Comparison of ENCODE assay signal across 19 cellular contexts in genomic region chr3:14496351-14496750, GRCh38. TPM values are rescaled to one million over a fixed set of nuclear protein-coding genes. Genes with fewer than 3 reads are reported as not detected.
DNase-seq lines count a peak whose midpoint lies in the region; ATAC-seq, FAIRE-seq and TF ChIP-seq lines count a peak whose summit lies in the region.
"Had no signal": no experiment of that assay in that cellular context is flagged by ENCODE, and none has a peak within 500 bp of the region (broad histone marks: within the 10 kb centered on the region; RNA-seq: fewer than 3 reads in every experiment).

No MANE protein-coding gene starts in this region.

- no peak overlapping the region for H3K14ac ChIP-seq in H1 (ENCODE audit: insufficient read length)

- peaks cover 0 to 14% (median 6%) of the 10 kb centered on the region in 11 donors for H3K9me3 Mint-ChIP-seq in naive thymus-derived CD4-positive, alpha-beta T cell

- H4K8ac ChIP-seq in H1 (ENCODE audit: extremely low read depth, insufficient read depth, low read length), result no peak overlapping the region

- no peaks in the 10 kb centered on the region for H3K36me3 Mint-ChIP-seq in naive thymus-derived CD4-positive, alpha-beta T cell

- peaks cover 0 to 11% (median 6%) of the 10 kb centered on the region in 5 donors for H3K27me3 Mint-ChIP-seq in naive thymus-derived CD4-positive, alpha-beta T cell
- H3K27me3 Mint-ChIP-seq: CD4-positive, alpha-beta memory T cell had no signal

- no peak for TF ChIP-seq EP300 in H1 (IDR thresholded peaks at IDR 0.05; ENCODE audit: borderline replicate concordance in 1 of 2, low read depth in 2 of 2, low read length in 2 of 2)
- no peak for TF ChIP-seq EP300 in gastroesophageal sphincter (IDR thresholded peaks at IDR 0.05)

- no peak overlapping the region for H3K4me3 Mint-ChIP-seq in naive thymus-derived CD4-positive, alpha-beta T cell
- H3K4me3 Mint-ChIP-seq: CD4-positive, alpha-beta memory T cell had no signal

- H3K4me2 ChIP-seq in H1 (ENCODE audit: insufficient read depth in 1 of 2, low read depth in 2 of 2, low read length in 2 of 2), result no peak overlapping the region
- H3K4me2 ChIP-seq in PC-9, result no peak overlapping the region
- H3K4me2 ChIP-seq: A549 had no signal

- no peak overlapping the region for H3K27ac Mint-ChIP-seq in naive thymus-derived CD4-positive, alpha-beta T cell
- H3K27ac Mint-ChIP-seq: CD4-positive, alpha-beta memory T cell had no signal

- TF ChIP-seq CTCF in H1 (IDR thresholded peaks at IDR 0.05; ENCODE audit: control extremely low read depth in 1 of 3, insufficient read depth in 1 of 3, low read depth in 1 of 3, low read length in 3 of 3) (no peak), gastroesophageal sphincter (IDR thresholded peaks at IDR 0.05) (no peak), PC-9 (conservative IDR thresholded peaks at IDR 0.05) (no peak)

- H3K23ac ChIP-seq in H1 (ENCODE audit: insufficient read length), result no peak overlapping the region

- H3K18ac ChIP-seq in H1 (ENCODE audit: extremely low read depth, low read length), result no peak overlapping the region

- no peak overlapping the region for H2BK5ac ChIP-seq in H1 (ENCODE audit: low read depth, low read length)

- no peak overlapping the region for H3K4ac ChIP-seq in H1 (replicated peaks; ENCODE audit: insufficient read length, low read depth, low read length)

- intact Hi-C loops in naive thymus-derived CD4-positive, alpha-beta T cell (cut with micrococcal nuclease), result no loop called here
- intact Hi-C loops in posterior vena cava (cut with DNase I), result no loop called here
- intact Hi-C loops in PC-9 (cut with micrococcal nuclease; ENCODE audit: unreplicated experiment), result no loop called here

- H3K79me2 ChIP-seq in H1 (ENCODE audit: control insufficient read depth in 1 of 2, insufficient read depth in 2 of 2, low read length in 2 of 2) (no peaks in the 10 kb centered on the region), PC-9 (ENCODE audit: low read depth) (no peaks in the 10 kb centered on the region)

- 0 out of 2 replicates have a peak overlapping the region, but pooled peaks have one; percentile 60 for H2BK12ac ChIP-seq in H1 (ENCODE audit: low read depth, low read length)

- H3K79me1 ChIP-seq in H1 (ENCODE audit: low read depth, low read length), result no peaks in the 10 kb centered on the region; the same call in 1 of the 2 replicates

- H3K4me3 ChIP-seq in H1 (ENCODE audit: extremely low read depth in 1 of 4, insufficient read depth in 2 of 4, low read depth in 3 of 4, low read length in 4 of 4) (no peak overlapping the region), gastroesophageal sphincter (no peak overlapping the region), PC-9 (no peak overlapping the region)
- H3K4me3 ChIP-seq in naive thymus-derived CD4-positive, alpha-beta T cell (ENCODE audit: low read length), result no peak overlapping the region
- H3K4me3 ChIP-seq: A549 had no signal

- no peak overlapping the region for H4K5ac ChIP-seq in H1 (ENCODE audit: insufficient read length, low read depth, low read length)

- no peaks in the 10 kb centered on the region for H3K9me2 ChIP-seq in PC-9 (ENCODE audit: insufficient read depth)

- peaks cover 2% of the 10 kb centered on the region; the same call in 1 of the 2 replicates for H3F3A ChIP-seq in PC-9 (ENCODE audit: insufficient read depth, low read depth)

- H4K91ac ChIP-seq in H1 (replicated peaks; ENCODE audit: insufficient read length, low read length), result no peak overlapping the region

- H3K56ac ChIP-seq in H1 (replicated peaks; ENCODE audit: insufficient read length, low read depth, low read length), result no peak overlapping the region

- peak; percentile 12 for ATAC-seq in naive thymus-derived CD4-positive, alpha-beta T cell
- ATAC-seq in gastroesophageal sphincter, result no peak
- ATAC-seq in HG03571 (IDR thresholded peaks at IDR 0.05; ENCODE audit: unreplicated experiment), result no peak
- ATAC-seq: A549, HCT116 had no signal

- H4K20me1 ChIP-seq in H1 (replicated peaks in 1 of 2; ENCODE audit: control insufficient read depth in 1 of 2, insufficient read depth in 2 of 2, low read length in 2 of 2), result no peaks in the 10 kb centered on the region
- H4K20me1 ChIP-seq in PC-9 (ENCODE audit: insufficient read depth), result no peaks in the 10 kb centered on the region

- no peak for FAIRE-seq in H1 (lab: Jason Lieb, UNC)
- FAIRE-seq: A549, G401.6, GM12891, H54 had no signal

- H3K9me3 ChIP-seq in H1 (ENCODE audit: insufficient read depth in 2 of 2, low read depth in 1 of 2, low read length in 1 of 2) (no peaks in the 10 kb centered on the region), gastroesophageal sphincter (peaks cover 0 to 18% (median 0%) of the 10 kb centered on the region in 3 donors), PC-9 (ENCODE audit: insufficient read depth, low read depth) (no peaks in the 10 kb centered on the region)
- no peaks in the 10 kb centered on the region for H3K9me3 ChIP-seq in naive thymus-derived CD4-positive, alpha-beta T cell (ENCODE audit: control insufficient read depth in 2 of 3, low read length in 3 of 3)
- H3K9me3 ChIP-seq: A549, BE2C had no signal

- TF ChIP-seq RAD21 in H1 (IDR thresholded peaks at IDR 0.05 in 1 of 2, conservative IDR thresholded peaks at IDR 0.05 in 1 of 2; ENCODE audit: low read depth in 2 of 2, low read length in 2 of 2), result no peak

- POLR2A ChIA-PET in H1 (lab: Charles Lee; ENCODE audit: partially characterized antibody) (no interaction called here), PC-9 (lab: Charles Lee; ENCODE audit: unreplicated experiment) (no interaction called here)
- POLR2A ChIA-PET in naive thymus-derived CD4-positive, alpha-beta T cell (lab: Charles Lee), result no interaction called here

- DNase-seq in H1 (ENCODE audit: low read depth in 1 of 2, low spot score in 2 of 2) (no peak), posterior vena cava (ENCODE audit: low spot score) (peak; percentile 62), NCI-H345 treated with DMSO at 0.1 percent for 48 hours (lab: John Stamatoyannopoulos, UW; ENCODE audit: unreplicated experiment) (no peak), PC-9 (no peak)
- DNase-seq in naive thymus-derived CD4-positive, alpha-beta T cell, result no peak
- DNase-seq: BE2C; CD4-positive, alpha-beta memory T cell; DMS79 treated with DMSO at 0.1 percent for 48 hours; EL; IMR-90 had no signal

- no peak for TF ChIP-seq POLR2A in H1 (IDR thresholded peaks at IDR 0.05; ENCODE audit: control extremely low read depth in 1 of 2, low read depth in 2 of 2, low read length in 2 of 2)
- no peak for TF ChIP-seq POLR2A in gastroesophageal sphincter (IDR thresholded peaks at IDR 0.05)

- no peak overlapping the region for H2BK120ac ChIP-seq in H1 (replicated peaks; ENCODE audit: low read depth, low read length)

- no peak overlapping the region for H3K9ac ChIP-seq in H1 (replicated peaks in 1 of 4; ENCODE audit: extremely low read depth in 1 of 4, low read depth in 3 of 4, low read length in 3 of 4)

- 89% methylated on average over 9 of the region's 9 CpGs; no CpG with 5 or more reads in 1 of the 2 experiments for WGBS in H1 (ENCODE audit: extremely low coverage in 1 of 2, insufficient coverage in 1 of 2, insufficient read length in 1 of 2, insufficient replicate concordance in 2 of 2, low coverage in 1 of 2, low lambda C conversion rate in 2 of 2, missing lambda C conversion rate in 1 of 2), 2 experiments
- WGBS in gastroesophageal sphincter (ENCODE audit: low coverage in 1 of 2), 2 donors, result 92 to 100% methylated on average over 1 to 2 of the region's 9 CpGs

- no peak overlapping the region for H2BK15ac ChIP-seq in H1 (ENCODE audit: low read length)

- H3K27ac ChIP-seq in H1 (ENCODE audit: low read depth, low read length) (no peak overlapping the region), gastroesophageal sphincter (no peak overlapping the region), PC-9 (no peak overlapping the region)
- no peak overlapping the region for H3K27ac ChIP-seq in naive thymus-derived CD4-positive, alpha-beta T cell (ENCODE audit: low read depth, low read length)
- H3K27ac ChIP-seq: A549, C4-2B had no signal

- no peak overlapping the region for H2AK5ac ChIP-seq in H1 (ENCODE audit: low read depth, low read length)

- H3K27me3 ChIP-seq in H1 (replicated peaks in 1 of 4; ENCODE audit: control insufficient read depth in 3 of 4, extremely low read depth in 1 of 4, insufficient read depth in 3 of 4, low read length in 3 of 4) (no peaks in the 10 kb centered on the region), gastroesophageal sphincter (no peaks in the 10 kb centered on the region), PC-9 (ENCODE audit: insufficient read depth, low read depth) (no peaks in the 10 kb centered on the region)
- H3K27me3 ChIP-seq in naive thymus-derived CD4-positive, alpha-beta T cell (ENCODE audit: control insufficient read depth in 2 of 2, insufficient read depth in 2 of 2, low read length in 2 of 2), result no peaks in the 10 kb centered on the region
- H3K27me3 ChIP-seq: BE2C had no signal

- CTCF ChIA-PET in H1 (lab: Charles Lee; ENCODE audit: partially characterized antibody), result interaction anchor here (0.6 to 4.3 kb wide), 15 partner anchors 10 to 765 kb away, joined by 3 to 27 read pairs (median 4); no protein-coding TSS in a partner anchor
- CTCF ChIA-PET in naive thymus-derived CD4-positive, alpha-beta T cell (lab: Charles Lee), result no interaction called here
- CTCF ChIA-PET in PC-9 (lab: Charles Lee), result no interaction called here

- H3K36me3 ChIP-seq in H1 (ENCODE audit: control insufficient read depth in 2 of 4, insufficient read depth in 4 of 4, low read length in 3 of 4), result no peaks in the 10 kb centered on the region
- no peaks in the 10 kb centered on the region for H3K36me3 ChIP-seq in naive thymus-derived CD4-positive, alpha-beta T cell (ENCODE audit: control insufficient read depth in 2 of 3, insufficient read depth in 3 of 3, low read length in 3 of 3)
- H3K36me3 ChIP-seq in gastroesophageal sphincter, result no peaks in the 10 kb centered on the region
- H3K36me3 ChIP-seq in PC-9 (ENCODE audit: low read depth), result no peaks in the 10 kb centered on the region
- H3K36me3 ChIP-seq: BE2C had no signal

- no peaks in the 10 kb centered on the region; a peak in 1 of 7 replicates for H3K4me1 ChIP-seq in H1 (replicated peaks in 1 of 4; ENCODE audit: control insufficient read depth in 3 of 4, insufficient read depth in 4 of 4, low read length in 3 of 4)
- H3K4me1 ChIP-seq in naive thymus-derived CD4-positive, alpha-beta T cell (ENCODE audit: control insufficient read depth in 2 of 2, insufficient read depth in 2 of 2, low read length in 2 of 2), result no peaks in the 10 kb centered on the region
- H3K4me1 ChIP-seq in gastroesophageal sphincter, result no peaks in the 10 kb centered on the region
- peaks cover under 1% of the 10 kb centered on the region for H3K4me1 ChIP-seq in PC-9 (replicated peaks; ENCODE audit: insufficient read depth)
- H3K4me1 ChIP-seq: A549, BE2C had no signal

- no peaks in the 10 kb centered on the region for H3K4me1 Mint-ChIP-seq in naive thymus-derived CD4-positive, alpha-beta T cell
- H3K4me1 Mint-ChIP-seq: CD4-positive, alpha-beta memory T cell had no signal

- H2BK20ac ChIP-seq in H1 (ENCODE audit: low read length), result no peak overlapping the region

- H2AFZ ChIP-seq in H1 (ENCODE audit: low read length) (no peak overlapping the region), PC-9 (no peak overlapping the region)

- no TSS peak for BruUV-seq in PC-9 (replicated peaks; lab: Mats Ljungman, UMichigan)

- H3K23me2 ChIP-seq in H1 (ENCODE audit: low read depth, low read length), result no peaks in the 10 kb centered on the region

RNA-seq across cellular contexts. Expression of gene GRIP2, which starts 43.8 kb away (rescaled TPM):
- total RNA-seq in H1 (2021; fragmentation: NEBNext Ultra II Directional; extraction: Animal tissue kit (Norgen Biotek cat#: 25700)), result 6.4 and 6.9 TPM in 2 replicates
- polyA plus RNA-seq in H1 (2011; rRNA removed), result 2.5 and 3.5 TPM in 2 replicates
- 3.7 TPM for polyA plus RNA-seq in H1 (2011; cell fraction: cytosol; rRNA removed)
- polyA plus RNA-seq in H1 (2011; cell fraction: nucleus; rRNA removed), result 25.9 TPM
- 4.3 to 7.8 TPM (median 5.2 TPM) in 4 replicates for polyA plus RNA-seq in H1 (2012, experiment 1 of 2)
- 1.2 TPM for polyA plus RNA-seq in H1 (2012, experiment 2 of 2)
- polyA plus RNA-seq in H1 (2013, experiment 1 of 2), result 2.0 TPM
- polyA plus RNA-seq in H1 (2013, experiment 2 of 2), result 1.8 TPM
- polyA minus RNA-seq in H1 (2011; rRNA and poly(A)+ RNA removed), result 1.9 and 4.6 TPM in 2 replicates
- 1.8 TPM for polyA minus RNA-seq in H1 (2011; cell fraction: cytosol; rRNA and poly(A)+ RNA removed)
- 9.1 TPM for polyA minus RNA-seq in H1 (2011; cell fraction: nucleus; rRNA and poly(A)+ RNA removed)
- total RNA-seq in naive thymus-derived CD4-positive, alpha-beta T cell, result not detected
- polyA plus RNA-seq in naive thymus-derived CD4-positive, alpha-beta T cell, result not detected
- total RNA-seq in posterior vena cava (1 to 10 TPM; 3.7 to 3.9 TPM), gastroesophageal sphincter (1 to 10 TPM in 2 of 4 donors, under 1 TPM in 2; 0.27 to 1.6 (median 0.72) TPM), PC-9 (2021) (not detected in 2 replicates)
- total RNA-seq: CD4-positive, alpha-beta memory T cell; IMR-90 had no signal
- polyA plus RNA-seq: AG04450; CD4-positive, alpha-beta memory T cell had no signal
